ENCODE assay signal across 24 cellular contexts in the genomic region with DNA sequence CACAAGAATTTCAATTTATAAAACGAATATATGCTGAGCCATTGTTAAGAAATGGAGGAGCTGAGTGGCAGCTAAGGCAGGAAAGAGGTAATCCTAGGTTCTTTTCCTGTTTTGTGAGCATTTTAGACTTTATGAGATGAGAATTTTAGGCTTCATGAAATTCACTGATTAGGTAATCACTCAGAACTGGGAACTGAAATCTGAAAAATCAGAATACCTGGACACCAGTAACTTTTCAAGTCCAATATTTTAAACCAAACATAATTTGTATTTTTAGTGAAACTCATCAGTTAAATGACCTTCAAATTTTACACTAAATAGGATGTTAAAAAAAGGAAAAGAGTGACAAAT.
"Had no signal": no experiment of that assay in that cellular context is flagged by ENCODE, and none has a peak within 500 bp of the region (broad histone marks: within the 10 kb centered on the region; RNA-seq: fewer than 3 reads in every experiment).

No MANE protein-coding gene starts in this region.

- H3K9me3 ChIP-seq: colonic mucosa, esophagus squamous epithelium, gastrocnemius medialis, left ventricle myocardium inferior, lower lobe of right lung had no signal

- H3K27me3 ChIP-seq: colonic mucosa, esophagus squamous epithelium, gastrocnemius medialis, heart right ventricle had no signal

- H3K4me1 ChIP-seq: colonic mucosa, esophagus squamous epithelium, gastrocnemius medialis, heart right ventricle, left ventricle myocardium inferior, lower lobe of right lung had no signal

- FAIRE-seq: endometrium, islet of Langerhans, keratinocyte had no signal

- H3K36me3 ChIP-seq: colonic mucosa, esophagus squamous epithelium, gastrocnemius medialis, heart right ventricle, left ventricle myocardium inferior, lower lobe of right lung had no signal

- DNase-seq: colonic mucosa; cortex of kidney; effector CD8-positive, alpha-beta T cell; effector memory CD8-positive, alpha-beta T cell; endodermal cell; erythroblast; esophagus squamous epithelium; foreskin fibroblast; foreskin melanocyte; gastrocnemius medialis; glutamatergic neuron; head of caudate nucleus; heart right ventricle; hippocampal formation; left cardiac atrium; left ventricle myocardium inferior; lower lobe of right lung; mesenchymal stem cell; mucosa of descending colon had no signal

- H3K4me3 ChIP-seq: colonic mucosa, esophagus squamous epithelium, gastrocnemius medialis, heart right ventricle, left ventricle myocardium inferior, lower lobe of right lung, mucosa of descending colon had no signal

- H3K27ac ChIP-seq: colonic mucosa, epithelial cell of prostate, esophagus squamous epithelium, gastrocnemius medialis, heart right ventricle, left ventricle myocardium inferior, lower lobe of right lung had no signal

- ATAC-seq: effector memory CD8-positive, alpha-beta T cell; esophagus mucosa; gastrocnemius medialis; heart right ventricle; left cardiac atrium; lower lobe of right lung; mucosa of descending colon had no signal
